Comparison of ENCODE assay signal across 1 cellular context in the genomic region with DNA sequence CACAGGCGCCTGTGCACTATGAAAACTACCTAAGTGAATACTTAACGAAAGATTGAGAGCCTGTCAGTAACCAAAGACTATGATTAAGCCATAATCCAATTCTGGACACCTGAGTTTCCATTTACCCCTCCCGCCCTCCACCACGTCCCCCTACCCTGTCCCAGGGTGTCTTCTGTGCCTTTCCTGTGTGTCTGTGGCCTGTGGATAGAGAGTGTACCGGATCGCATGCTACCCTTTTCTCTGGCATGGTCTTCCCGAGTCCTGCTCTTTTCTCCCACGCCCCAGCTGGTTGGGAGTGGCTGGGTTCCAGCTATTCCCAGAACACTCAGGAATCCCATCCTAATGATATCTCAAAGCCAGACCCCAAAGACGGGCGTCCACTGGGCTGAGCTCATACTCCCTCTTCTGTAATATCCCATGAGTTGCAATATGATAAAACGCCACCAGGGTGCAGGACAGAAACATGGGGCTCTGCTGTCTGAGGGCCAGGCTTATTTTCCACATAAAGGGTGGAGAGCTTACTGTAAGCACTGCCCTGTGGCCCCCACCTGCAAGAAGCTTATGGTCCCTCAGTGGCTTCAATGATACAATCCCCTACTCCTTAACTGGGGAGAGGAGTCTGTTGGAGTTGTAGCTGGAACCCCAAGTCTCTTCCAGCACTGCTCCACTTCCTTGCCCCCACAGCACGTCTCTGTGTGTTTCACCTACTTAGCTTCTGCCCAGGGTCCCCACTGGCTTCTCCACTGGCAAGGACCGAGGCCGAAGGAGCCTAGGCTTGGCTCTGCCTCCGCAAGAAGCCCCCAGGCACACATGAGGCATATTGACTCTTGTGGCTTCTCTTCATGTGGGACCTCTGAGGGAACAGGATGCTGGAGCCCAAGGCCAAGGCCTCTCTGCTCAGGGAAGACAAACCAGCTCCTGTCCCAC.
TF ChIP-seq lines count a peak whose summit lies in the region.

No MANE protein-coding gene starts in this region.

TF ChIP-seq in IMR-90, 13 proteins besides CTCF, POLR2A, EP300 and RAD21:
- no peak for TF ChIP-seq RFX5 (IDR thresholded peaks at IDR 0.05; ENCODE audit: low read depth, low read length)
- TF ChIP-seq SMC3 (IDR thresholded peaks at IDR 0.05; ENCODE audit: low read depth, low read length), result peak; percentile 66
- no peak for TF ChIP-seq NFE2L2 (IDR thresholded peaks at IDR 0.05; ENCODE audit: low read depth, low read length)
- no peak for TF ChIP-seq RCOR1 (IDR thresholded peaks at IDR 0.05; ENCODE audit: insufficient replicate concordance, low read length)
TF ChIP-seq in IMR-90: peak in this region for 1.
